ENCODE assay signal across 2 cellular contexts in the genomic region with DNA sequence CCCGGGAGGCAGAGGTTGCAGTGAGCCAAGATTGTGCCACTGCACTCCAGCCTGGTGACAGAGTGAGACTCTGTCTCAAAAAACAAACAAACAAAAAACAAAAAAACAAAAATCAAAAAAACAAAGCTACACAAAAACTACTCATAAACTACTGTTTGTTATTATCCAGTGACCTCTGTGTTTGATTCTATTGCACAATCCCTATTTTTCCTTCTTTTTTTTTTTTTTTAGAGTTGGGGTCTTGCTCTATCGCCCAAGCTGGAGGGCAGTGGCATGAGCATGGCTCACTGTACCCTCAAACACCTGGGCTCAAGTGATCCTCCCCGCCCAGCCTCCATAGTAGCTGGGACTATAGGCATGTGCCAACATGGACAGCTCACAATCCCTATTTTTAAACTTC.
TF ChIP-seq lines count a peak whose summit lies in the region.

No MANE protein-coding gene starts in this region.

TF ChIP-seq in HepG2, 621 proteins besides CTCF, POLR2A, EP300 and RAD21:
- TF ChIP-seq RXRB (CRISPR knock-in tag; IDR thresholded peaks at IDR 0.05; ENCODE audit: borderline replicate concordance) (no peak), CEBPB (IDR thresholded peaks at IDR 0.05; ENCODE audit: borderline replicate concordance, low read depth, low read length) (peak; percentile 60)

TF ChIP-seq in K562, 482 proteins besides CTCF, POLR2A, EP300 and RAD21:
- no peak for TF ChIP-seq CEBPG (CRISPR knock-in tag; IDR thresholded peaks at IDR 0.05)
- TF ChIP-seq CEBPG (tag; conservative IDR thresholded peaks at IDR 0.05 in 1 of 2, IDR thresholded peaks at IDR 0.05 in 1 of 2), result peak in 1 of 2 experiments; percentile 66; a peak in 1 of 4 replicates
- TF ChIP-seq CEBPB (tag; IDR thresholded peaks at IDR 0.05), result peak; percentile 70
- TF ChIP-seq RFX7 (CRISPR knock-in tag; IDR thresholded peaks at IDR 0.05), result no peak
- TF ChIP-seq, protein P1, sequence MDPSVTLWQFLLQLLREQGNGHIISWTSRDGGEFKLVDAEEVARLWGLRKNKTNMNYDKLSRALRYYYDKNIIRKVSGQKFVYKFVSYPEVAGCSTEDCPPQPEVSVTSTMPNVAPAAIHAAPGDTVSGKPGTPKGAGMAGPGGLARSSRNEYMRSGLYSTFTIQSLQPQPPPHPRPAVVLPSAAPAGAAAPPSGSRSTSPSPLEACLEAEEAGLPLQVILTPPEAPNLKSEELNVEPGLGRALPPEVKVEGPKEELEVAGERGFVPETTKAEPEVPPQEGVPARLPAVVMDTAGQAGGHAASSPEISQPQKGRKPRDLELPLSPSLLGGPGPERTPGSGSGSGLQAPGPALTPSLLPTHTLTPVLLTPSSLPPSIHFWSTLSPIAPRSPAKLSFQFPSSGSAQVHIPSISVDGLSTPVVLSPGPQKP (CRISPR knock-in tag; IDR thresholded peaks at IDR 0.05), result no peak
- TF ChIP-seq, protein P2, sequence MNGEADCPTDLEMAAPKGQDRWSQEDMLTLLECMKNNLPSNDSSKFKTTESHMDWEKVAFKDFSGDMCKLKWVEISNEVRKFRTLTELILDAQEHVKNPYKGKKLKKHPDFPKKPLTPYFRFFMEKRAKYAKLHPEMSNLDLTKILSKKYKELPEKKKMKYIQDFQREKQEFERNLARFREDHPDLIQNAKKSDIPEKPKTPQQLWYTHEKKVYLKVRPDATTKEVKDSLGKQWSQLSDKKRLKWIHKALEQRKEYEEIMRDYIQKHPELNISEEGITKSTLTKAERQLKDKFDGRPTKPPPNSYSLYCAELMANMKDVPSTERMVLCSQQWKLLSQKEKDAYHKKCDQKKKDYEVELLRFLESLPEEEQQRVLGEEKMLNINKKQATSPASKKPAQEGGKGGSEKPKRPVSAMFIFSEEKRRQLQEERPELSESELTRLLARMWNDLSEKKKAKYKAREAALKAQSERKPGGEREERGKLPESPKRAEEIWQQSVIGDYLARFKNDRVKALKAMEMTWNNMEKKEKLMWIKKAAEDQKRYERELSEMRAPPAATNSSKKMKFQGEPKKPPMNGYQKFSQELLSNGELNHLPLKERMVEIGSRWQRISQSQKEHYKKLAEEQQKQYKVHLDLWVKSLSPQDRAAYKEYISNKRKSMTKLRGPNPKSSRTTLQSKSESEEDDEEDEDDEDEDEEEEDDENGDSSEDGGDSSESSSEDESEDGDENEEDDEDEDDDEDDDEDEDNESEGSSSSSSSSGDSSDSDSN (IDR thresholded peaks at IDR 0.05; ENCODE audit: borderline replicate concordance in 1 of 2, low read depth in 2 of 2, low read length in 2 of 2), result no peak
TF ChIP-seq in K562: peak in this region for 2.
